ENCODE assay signal across 1 cellular context in genomic region chr7:29442146-29442545, GRCh38.
TF ChIP-seq lines count a peak whose summit lies in the region.

No MANE protein-coding gene starts in this region.

TF ChIP-seq in HCT116, 20 proteins besides CTCF, POLR2A, EP300 and RAD21 (continued from another document):
- no peak for TF ChIP-seq ZBTB33 (IDR thresholded peaks at IDR 0.05; ENCODE audit: extremely low read depth, insufficient replicate concordance, low read length)
- no peak for TF ChIP-seq JUND (IDR thresholded peaks at IDR 0.05)
- no peak for TF ChIP-seq FOSL1 (IDR thresholded peaks at IDR 0.05; ENCODE audit: low read depth)
- TF ChIP-seq YY1 (IDR thresholded peaks at IDR 0.05; ENCODE audit: extremely low read depth, insufficient replicate concordance, low read depth, low read length) = no peak
- no peak for TF ChIP-seq ATF3 (IDR thresholded peaks at IDR 0.05)
- no peak for TF ChIP-seq CBX3 (IDR thresholded peaks at IDR 0.05; ENCODE audit: low read depth)
- TF ChIP-seq EZH2phosphoT487 (IDR thresholded peaks at IDR 0.05; ENCODE audit: borderline replicate concordance) = no peak
- TF ChIP-seq EGR1 (IDR thresholded peaks at IDR 0.05; ENCODE audit: low read depth) = peak; percentile 32; the same call in 1 of the 2 replicates
- no peak for TF ChIP-seq CEBPB (IDR thresholded peaks at IDR 0.05; ENCODE audit: low read depth)
- TF ChIP-seq, protein P1, sequence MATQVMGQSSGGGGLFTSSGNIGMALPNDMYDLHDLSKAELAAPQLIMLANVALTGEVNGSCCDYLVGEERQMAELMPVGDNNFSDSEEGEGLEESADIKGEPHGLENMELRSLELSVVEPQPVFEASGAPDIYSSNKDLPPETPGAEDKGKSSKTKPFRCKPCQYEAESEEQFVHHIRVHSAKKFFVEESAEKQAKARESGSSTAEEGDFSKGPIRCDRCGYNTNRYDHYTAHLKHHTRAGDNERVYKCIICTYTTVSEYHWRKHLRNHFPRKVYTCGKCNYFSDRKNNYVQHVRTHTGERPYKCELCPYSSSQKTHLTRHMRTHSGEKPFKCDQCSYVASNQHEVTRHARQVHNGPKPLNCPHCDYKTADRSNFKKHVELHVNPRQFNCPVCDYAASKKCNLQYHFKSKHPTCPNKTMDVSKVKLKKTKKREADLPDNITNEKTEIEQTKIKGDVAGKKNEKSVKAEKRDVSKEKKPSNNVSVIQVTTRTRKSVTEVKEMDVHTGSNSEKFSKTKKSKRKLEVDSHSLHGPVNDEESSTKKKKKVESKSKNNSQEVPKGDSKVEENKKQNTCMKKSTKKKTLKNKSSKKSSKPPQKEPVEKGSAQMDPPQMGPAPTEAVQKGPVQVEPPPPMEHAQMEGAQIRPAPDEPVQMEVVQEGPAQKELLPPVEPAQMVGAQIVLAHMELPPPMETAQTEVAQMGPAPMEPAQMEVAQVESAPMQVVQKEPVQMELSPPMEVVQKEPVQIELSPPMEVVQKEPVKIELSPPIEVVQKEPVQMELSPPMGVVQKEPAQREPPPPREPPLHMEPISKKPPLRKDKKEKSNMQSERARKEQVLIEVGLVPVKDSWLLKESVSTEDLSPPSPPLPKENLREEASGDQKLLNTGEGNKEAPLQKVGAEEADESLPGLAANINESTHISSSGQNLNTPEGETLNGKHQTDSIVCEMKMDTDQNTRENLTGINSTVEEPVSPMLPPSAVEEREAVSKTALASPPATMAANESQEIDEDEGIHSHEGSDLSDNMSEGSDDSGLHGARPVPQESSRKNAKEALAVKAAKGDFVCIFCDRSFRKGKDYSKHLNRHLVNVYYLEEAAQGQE (IDR thresholded peaks at IDR 0.05; ENCODE audit: low read depth) = no peak
- no peak for TF ChIP-seq ZNF274 (IDR thresholded peaks at IDR 0.05; ENCODE audit: low read depth, low read length)
- TF ChIP-seq SIN3A (IDR thresholded peaks at IDR 0.05; ENCODE audit: low read depth) = no peak
